Comparison of ENCODE assay signal across 10 cellular contexts in the genomic region with DNA sequence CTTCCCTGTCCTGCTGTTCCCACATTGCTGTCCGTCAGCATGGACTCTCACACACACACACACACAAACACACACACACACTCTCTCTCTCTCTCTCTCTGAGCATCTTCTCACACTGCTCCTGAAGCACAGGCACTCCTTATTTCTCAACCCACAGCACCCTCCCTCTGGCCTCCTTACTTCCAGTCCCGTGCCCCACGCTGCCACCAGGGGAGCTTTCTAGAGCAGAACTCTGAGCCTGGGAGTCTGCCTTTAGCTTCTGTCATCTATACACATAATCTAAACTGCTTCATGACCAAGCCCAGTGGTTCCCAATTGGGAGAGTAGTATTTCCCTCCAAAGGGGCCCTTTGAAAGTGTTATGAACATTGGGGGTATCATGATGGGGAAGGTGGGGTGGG. TPM values are rescaled to one million over a fixed set of nuclear protein-coding genes. Genes with fewer than 3 reads are reported as not detected.
DNase-seq lines count a peak whose midpoint lies in the region; ATAC-seq and TF ChIP-seq lines count a peak whose summit lies in the region.
"Had no signal": no experiment of that assay in that cellular context is flagged by ENCODE, and none has a peak within 500 bp of the region (broad histone marks: within the 10 kb centered on the region; RNA-seq: fewer than 3 reads in every experiment).

No MANE protein-coding gene starts in this region.

- DNase-seq in left ventricle myocardium superior (no peak), Right ventricle myocardium superior (no peak), fibroblast of villous mesenchyme (ENCODE audit: low read depth) (no peak), testis (no peak), PC-3 (no peak), caudate nucleus (lab: John Stamatoyannopoulos, UW) (no peak)
- peak; percentile 64 for DNase-seq in activated CD4-positive, alpha-beta memory T cell treated with anti-CD3 and anti-CD28 coated beads for 36 hours
- no peak for DNase-seq in stimulated activated naive CD8-positive, alpha-beta T cell treated with anti-CD3 and anti-CD28 coated beads, Interleukin-15, amount 100 ng/mL, for 72 hours
- DNase-seq: C1 segment of cervical spinal cord, NCI-H2029 treated with DMSO at 0.1 percent for 48 hours had no signal

- H3K9me3 ChIP-seq in testis (no peaks in the 10 kb centered on the region), PC-3 (ENCODE audit: low read length) (no peaks in the 10 kb centered on the region)

- TF ChIP-seq POLR2A in testis (IDR thresholded peaks at IDR 0.05): no peak

- 71 to 83% methylated on average over 3 of the region's 3 CpGs for WGBS in testis, 2 donors

- H4K20me1 ChIP-seq in PC-3 (ENCODE audit: low read length): no peaks in the 10 kb centered on the region

- H3K27me3 Mint-ChIP-seq in activated CD4-positive, alpha-beta memory T cell treated with anti-CD3 and anti-CD28 coated beads for 36 hours: no peaks in the 10 kb centered on the region
- H3K27me3 Mint-ChIP-seq in stimulated activated naive CD8-positive, alpha-beta T cell treated with anti-CD3 and anti-CD28 coated beads, Interleukin-15, amount 100 ng/mL, for 72 hours: no peaks in the 10 kb centered on the region

- H3F3A ChIP-seq in PC-3 (ENCODE audit: low read length, unreplicated experiment): no peaks in the 10 kb centered on the region

- CTCF ChIA-PET in activated CD4-positive, alpha-beta memory T cell treated with anti-CD3 and anti-CD28 coated beads for 36 hours (lab: Charles Lee): interaction anchor here (0.6 to 1.8 kb wide), 10 partner anchors 11 to 200 kb away, joined by 3 to 7 read pairs (median 4); no protein-coding TSS in a partner anchor
- CTCF ChIA-PET in PC-3 (lab: Charles Lee): interaction anchor here (0.6 kb wide), 1 partner anchor 67 kb away, joined by 3 read pairs; no protein-coding TSS in a partner anchor

- H3K9me2 ChIP-seq in PC-3 (replicated peaks; ENCODE audit: low read length): no peaks in the 10 kb centered on the region

- H3K79me2 ChIP-seq in PC-3 (ENCODE audit: low read length): no peaks in the 10 kb centered on the region

- POLR2A ChIA-PET in activated CD4-positive, alpha-beta memory T cell treated with anti-CD3 and anti-CD28 coated beads for 36 hours (lab: Charles Lee): interaction anchor here (5.9 kb wide), 1 partner anchor 13 kb away, joined by 48 read pairs; no protein-coding TSS in a partner anchor
- POLR2A ChIA-PET in PC-3 (lab: Charles Lee; ENCODE audit: unreplicated experiment): no interaction called here

- intact Hi-C loops in left ventricle myocardium superior (cut with micrococcal nuclease): no loop called here
- intact Hi-C loops in Right ventricle myocardium superior (cut with DNase I): no loop called here
- intact Hi-C loops in activated CD4-positive, alpha-beta memory T cell treated with anti-CD3 and anti-CD28 coated beads for 36 hours (cut with micrococcal nuclease): loop anchor here (5.0 kb wide), 2 partner anchors 177 to 347 kb away; a partner anchor contains a TSS
- intact Hi-C loops in testis (cut with DNase I; ENCODE audit: low total_unique reads): no loop called here
- intact Hi-C loops in PC-3 (cut with micrococcal nuclease): no loop called here

- no peaks in the 10 kb centered on the region for H3K9me3 Mint-ChIP-seq in activated CD4-positive, alpha-beta memory T cell treated with anti-CD3 and anti-CD28 coated beads for 36 hours
- H3K9me3 Mint-ChIP-seq in stimulated activated naive CD8-positive, alpha-beta T cell treated with anti-CD3 and anti-CD28 coated beads, Interleukin-15, amount 100 ng/mL, for 72 hours: no peaks in the 10 kb centered on the region

- TF ChIP-seq CTCF in fibroblast of villous mesenchyme (IDR thresholded peaks at IDR 0.05; ENCODE audit: insufficient read depth, low read depth, low read length): peak; percentile 8
- no peak for TF ChIP-seq CTCF in testis (IDR thresholded peaks at IDR 0.05)
- no peak for TF ChIP-seq CTCF in PC-3 (conservative IDR thresholded peaks at IDR 0.05; ENCODE audit: low read depth, low read length)

- H3K4me1 ChIP-seq in testis: peaks cover 4% of the 10 kb centered on the region
- no peaks in the 10 kb centered on the region for H3K4me1 ChIP-seq in PC-3 (ENCODE audit: insufficient read depth, low read length)

- H3K36me3 ChIP-seq in testis (ENCODE audit: low read depth, missing control alignments) (no peaks in the 10 kb centered on the region), PC-3 (ENCODE audit: low read depth, low read length) (no peaks in the 10 kb centered on the region)

- H2AFZ ChIP-seq in PC-3 (ENCODE audit: low read length): no peak overlapping the region

- H3K4me3 ChIP-seq in fibroblast of villous mesenchyme (ENCODE audit: low read depth, low read length): no peak overlapping the region
- H3K4me3 ChIP-seq in testis: no peak overlapping the region
- H3K4me3 ChIP-seq in PC-3 (ENCODE audit: low read length): no peak overlapping the region

- H3K4me3 Mint-ChIP-seq in activated CD4-positive, alpha-beta memory T cell treated with anti-CD3 and anti-CD28 coated beads for 36 hours: no peak overlapping the region
- H3K4me3 Mint-ChIP-seq in stimulated activated naive CD8-positive, alpha-beta T cell treated with anti-CD3 and anti-CD28 coated beads, Interleukin-15, amount 100 ng/mL, for 72 hours: peak overlapping the region; percentile 24 to 74

- BruUV-seq in PC-3 (replicated peaks; lab: Mats Ljungman, UMichigan): no TSS peak

- H3K27ac ChIP-seq in testis: no peak overlapping the region
- H3K27ac ChIP-seq in PC-3 (ENCODE audit: low read length): no peak overlapping the region
- no peak overlapping the region for H3K27ac ChIP-seq in caudate nucleus (ENCODE audit: low read depth, low read length)

- peaks cover 95% of the 10 kb centered on the region for H3K4me1 Mint-ChIP-seq in activated CD4-positive, alpha-beta memory T cell treated with anti-CD3 and anti-CD28 coated beads for 36 hours (ENCODE audit: low read depth)
- peaks cover 86% of the 10 kb centered on the region for H3K4me1 Mint-ChIP-seq in stimulated activated naive CD8-positive, alpha-beta T cell treated with anti-CD3 and anti-CD28 coated beads, Interleukin-15, amount 100 ng/mL, for 72 hours

- H3K9ac ChIP-seq in PC-3 (ENCODE audit: low read length): no peak overlapping the region

- peaks cover 51% of the 10 kb centered on the region for H3K36me3 Mint-ChIP-seq in activated CD4-positive, alpha-beta memory T cell treated with anti-CD3 and anti-CD28 coated beads for 36 hours

- H3K4me2 ChIP-seq in PC-3 (ENCODE audit: low read length): no peak overlapping the region

- ATAC-seq in left ventricle myocardium superior (peak; percentile 17), Right ventricle myocardium superior (ENCODE audit: poor library complexity) (no peak), PC-3 (no peak)
- ATAC-seq in stimulated activated naive CD8-positive, alpha-beta T cell treated with anti-CD3 and anti-CD28 coated beads, Interleukin-15, amount 100 ng/mL, for 72 hours: peak; percentile 38

- H3K27me3 ChIP-seq in testis (no peaks in the 10 kb centered on the region), PC-3 (ENCODE audit: low read length) (no peaks in the 10 kb centered on the region)

- H3K27ac Mint-ChIP-seq in activated CD4-positive, alpha-beta memory T cell treated with anti-CD3 and anti-CD28 coated beads for 36 hours: peak overlapping the region; percentile 96
- H3K27ac Mint-ChIP-seq in stimulated activated naive CD8-positive, alpha-beta T cell treated with anti-CD3 and anti-CD28 coated beads, Interleukin-15, amount 100 ng/mL, for 72 hours: peak overlapping the region; percentile 7 to 98

RNA-seq across cellular contexts. Expression of a gene that starts 29.1 kb away (rescaled TPM):
- total RNA-seq in left ventricle myocardium superior: 63.3 TPM
- total RNA-seq in Right ventricle myocardium superior: 54.2 TPM
- total RNA-seq in activated CD4-positive, alpha-beta memory T cell treated with anti-CD3 and anti-CD28 coated beads for 36 hours: 10 to 100 TPM; 75.7 to 76.6 TPM
- total RNA-seq in fibroblast of villous mesenchyme: 16.8 and 22.9 TPM in 2 replicates
- total RNA-seq in testis: 10 to 100 TPM; 40.2 to 47.4 TPM
- polyA plus RNA-seq in testis (ENCODE audit: insufficient read depth, low read depth, low replicate concordance): 19.1 TPM
- 4.2 and 7.7 TPM in 2 replicates for total RNA-seq in PC-3 (2014; rRNA removed)

Comparison
In these comparisons a context has a peak if more than half of its experiments do, and no peak if none do; other contexts are left out.
1. ATAC-seq: peak in left ventricle myocardium superior (single experiment) and stimulated activated naive CD8-positive, alpha-beta T cell treated with anti-CD3 and anti-CD28 coated beads, Interleukin-15, amount 100 ng/mL, for 72 hours (single experiment); none in Right ventricle myocardium superior (single experiment) and PC-3 (single experiment).